15 cellular contexts compared by ENCODE assay signal in genomic region chr16:30521873-30522641, GRCh38. TPM values are rescaled to one million over a fixed set of nuclear protein-coding genes. Genes with fewer than 3 reads are reported as not detected.
DNase-seq lines count a peak whose midpoint lies in the region; ATAC-seq and TF ChIP-seq lines count a peak whose summit lies in the region.
"Had no signal": no experiment of that assay in that cellular context is flagged by ENCODE, and none has a peak within 500 bp of the region (broad histone marks: within the 10 kb centered on the region; RNA-seq: fewer than 3 reads in every experiment).

No MANE protein-coding gene starts in this region.

- H3K36me3 ChIP-seq in neural progenitor cell = no peaks in the 10 kb centered on the region

- peaks cover 15% of the 10 kb centered on the region for H3K4me1 Mint-ChIP-seq in activated naive CD4-positive, alpha-beta T cell treated with anti-CD3 and anti-CD28 coated beads, Interleukin-2, amount 10 ng/mL, durations not matched to agents 7 days and 5 days
- peaks cover 19% of the 10 kb centered on the region for H3K4me1 Mint-ChIP-seq in activated naive CD8-positive, alpha-beta T cell (ENCODE audit: low read depth)
- H3K4me1 Mint-ChIP-seq in type B pancreatic cell (ENCODE audit: unreplicated experiment) (peaks cover 11% of the 10 kb centered on the region), neural progenitor cell (peaks cover 5% of the 10 kb centered on the region)

- CTCF ChIA-PET in activated naive CD4-positive, alpha-beta T cell treated with anti-CD3 and anti-CD28 coated beads, Interleukin-2, amount 10 ng/mL, durations not matched to agents 7 days and 5 days (lab: Charles Lee) = interaction anchor here (1.0 kb wide), 1 partner anchor 76 kb away, joined by 3 read pairs; no protein-coding TSS in a partner anchor

- no peak overlapping the region for H3K27ac ChIP-seq in neural progenitor cell
- H3K27ac ChIP-seq: dorsolateral prefrontal cortex had no signal

- H3K27me3 Mint-ChIP-seq in activated naive CD4-positive, alpha-beta T cell treated with anti-CD3 and anti-CD28 coated beads, Interleukin-2, amount 10 ng/mL, durations not matched to agents 7 days and 5 days = peaks cover 14% of the 10 kb centered on the region
- H3K27me3 Mint-ChIP-seq in activated naive CD8-positive, alpha-beta T cell = no peaks in the 10 kb centered on the region
- H3K27me3 Mint-ChIP-seq in type B pancreatic cell = no peaks in the 10 kb centered on the region
- peaks cover 12% of the 10 kb centered on the region for H3K27me3 Mint-ChIP-seq in neural progenitor cell (ENCODE audit: insufficient read depth, low read depth)

- no peak overlapping the region for H2AFZ ChIP-seq in neural progenitor cell (replicated peaks)

- peak; percentile 55 for ATAC-seq in left lobe of liver
- ATAC-seq in HG02938 (IDR thresholded peaks at IDR 0.05; ENCODE audit: unreplicated experiment) = no peak

- no peak overlapping the region for H3K9ac ChIP-seq in neural progenitor cell

- H3K4me1 ChIP-seq in neural progenitor cell = no peaks in the 10 kb centered on the region

- H3K4me3 ChIP-seq in neural progenitor cell = no peak overlapping the region
- H3K4me3 ChIP-seq: dorsolateral prefrontal cortex, MG63 had no signal

- peaks cover 14% of the 10 kb centered on the region for H3F3A ChIP-seq in neural progenitor cell (ENCODE audit: low read depth)

- H3K4me3 Mint-ChIP-seq in activated naive CD4-positive, alpha-beta T cell treated with anti-CD3 and anti-CD28 coated beads, Interleukin-2, amount 10 ng/mL, durations not matched to agents 7 days and 5 days = no peak overlapping the region
- no peak overlapping the region for H3K4me3 Mint-ChIP-seq in activated naive CD8-positive, alpha-beta T cell
- H3K4me3 Mint-ChIP-seq in type B pancreatic cell (peak overlapping the region; percentile 4), neural progenitor cell (no peak overlapping the region)

- no peaks in the 10 kb centered on the region for H3K9me3 Mint-ChIP-seq in activated naive CD4-positive, alpha-beta T cell treated with anti-CD3 and anti-CD28 coated beads, Interleukin-2, amount 10 ng/mL, durations not matched to agents 7 days and 5 days
- H3K9me3 Mint-ChIP-seq in activated naive CD8-positive, alpha-beta T cell (ENCODE audit: low read depth) = no peaks in the 10 kb centered on the region
- H3K9me3 Mint-ChIP-seq in type B pancreatic cell (no peaks in the 10 kb centered on the region), neural progenitor cell (no peaks in the 10 kb centered on the region)

- H3K4me2 ChIP-seq in neural progenitor cell = no peak overlapping the region

- peaks cover 50% of the 10 kb centered on the region for H3K36me3 Mint-ChIP-seq in activated naive CD4-positive, alpha-beta T cell treated with anti-CD3 and anti-CD28 coated beads, Interleukin-2, amount 10 ng/mL, durations not matched to agents 7 days and 5 days
- H3K36me3 Mint-ChIP-seq in activated naive CD8-positive, alpha-beta T cell = peaks cover 6% of the 10 kb centered on the region
- H3K36me3 Mint-ChIP-seq in type B pancreatic cell = no peaks in the 10 kb centered on the region
- peaks cover 2% of the 10 kb centered on the region for H3K36me3 Mint-ChIP-seq in neural progenitor cell

- peak overlapping the region; percentile 42 for H3K27ac Mint-ChIP-seq in activated naive CD4-positive, alpha-beta T cell treated with anti-CD3 and anti-CD28 coated beads, Interleukin-2, amount 10 ng/mL, durations not matched to agents 7 days and 5 days
- peak overlapping the region; percentile 70 for H3K27ac Mint-ChIP-seq in activated naive CD8-positive, alpha-beta T cell
- H3K27ac Mint-ChIP-seq in type B pancreatic cell (peak overlapping the region; percentile 43), neural progenitor cell (no peak overlapping the region)

- H3K27me3 ChIP-seq in neural progenitor cell = no peaks in the 10 kb centered on the region
- H3K27me3 ChIP-seq: dorsolateral prefrontal cortex, MG63 had no signal

- TF ChIP-seq CTCF in type B pancreatic cell (conservative IDR thresholded peaks at IDR 0.05) (no peak), neural progenitor cell (IDR thresholded peaks at IDR 0.05) (no peak)

- no peaks in the 10 kb centered on the region for H3K79me2 ChIP-seq in neural progenitor cell (ENCODE audit: low read depth)

- H3K9me3 ChIP-seq in neural progenitor cell (ENCODE audit: low read depth) = no peaks in the 10 kb centered on the region
- H3K9me3 ChIP-seq: MG63 had no signal

- peaks cover 8% of the 10 kb centered on the region for H4K20me1 ChIP-seq in neural progenitor cell (ENCODE audit: low read depth)

- DNase-seq in activated naive CD4-positive, alpha-beta T cell treated with anti-CD3 and anti-CD28 coated beads, Interleukin-2, amount 10 ng/mL, durations not matched to agents 7 days and 5 days = no peak
- DNase-seq in activated naive CD4-positive, alpha-beta T cell treated with anti-CD3 and anti-CD28 coated beads, Interleukin-2, amount 50 U/mL, for 16 hours = no peak
- DNase-seq in left lobe of liver (ENCODE audit: low spot score) (peak; percentile 64), type B pancreatic cell (ENCODE audit: extremely low spot score, unreplicated experiment) (no peak), mesenteric fat pad (ENCODE audit: low spot score) (no peak), neural progenitor cell (ENCODE audit: low spot score) (no peak)
- DNase-seq: amniotic stem cell, dorsolateral prefrontal cortex, GOT3, MG63, NCI-H2171 treated with DMSO at 0.1 percent for 48 hours had no signal

RNA-seq across cellular contexts. Expression of gene ZNF768, which starts 4.3 kb away (rescaled TPM):
- 21.7 TPM for total RNA-seq in left lobe of liver
- total RNA-seq in type B pancreatic cell (ENCODE audit: low replicate concordance) = 58.7 and 59.6 TPM in 2 replicates
- total RNA-seq in mesenteric fat pad = 24.8 TPM
- 15.5 and 49.9 TPM in 2 replicates for total RNA-seq in neural progenitor cell (ENCODE audit: low replicate concordance)

RNA-seq across cellular contexts. Expression of gene ZNF747, which starts 12.6 kb away (rescaled TPM):
- total RNA-seq in left lobe of liver (7.1 TPM), type B pancreatic cell (ENCODE audit: low replicate concordance) (9.3 and 11.4 TPM in 2 replicates), mesenteric fat pad (9.6 TPM), neural progenitor cell (ENCODE audit: low replicate concordance) (7.0 and 14.5 TPM in 2 replicates)

RNA-seq across cellular contexts. Expression of gene ZNF764, which starts 36.1 kb away (rescaled TPM):
- total RNA-seq in left lobe of liver = 6.3 TPM
- 16.8 and 20.2 TPM in 2 replicates for total RNA-seq in type B pancreatic cell (ENCODE audit: low replicate concordance)
- total RNA-seq in mesenteric fat pad = 5.9 TPM
- total RNA-seq in neural progenitor cell (ENCODE audit: low replicate concordance) = 3.6 and 12.6 TPM in 2 replicates

RNA-seq across cellular contexts. Expression of gene ZNF688, which starts 49.5 kb away (rescaled TPM):
- 8.8 TPM for total RNA-seq in left lobe of liver
- 9.8 and 14.3 TPM in 2 replicates for total RNA-seq in type B pancreatic cell (ENCODE audit: low replicate concordance)
- total RNA-seq in mesenteric fat pad = 12.1 TPM
- total RNA-seq in neural progenitor cell (ENCODE audit: low replicate concordance) = 3.6 and 6.2 TPM in 2 replicates

RNA-seq across cellular contexts. Expression of gene ITGAL, which starts 49.5 kb away (rescaled TPM):
- total RNA-seq in left lobe of liver (11.0 TPM), type B pancreatic cell (ENCODE audit: low replicate concordance) (0.33 and 0.48 TPM in 2 replicates), mesenteric fat pad (6.8 TPM), neural progenitor cell (ENCODE audit: low replicate concordance) (not detected in 2 replicates)
- total RNA-seq: fibroblast of villous mesenchyme, osteocyte had no signal
